Comparison of ENCODE assay signal across 8 cellular contexts in the genomic region with DNA sequence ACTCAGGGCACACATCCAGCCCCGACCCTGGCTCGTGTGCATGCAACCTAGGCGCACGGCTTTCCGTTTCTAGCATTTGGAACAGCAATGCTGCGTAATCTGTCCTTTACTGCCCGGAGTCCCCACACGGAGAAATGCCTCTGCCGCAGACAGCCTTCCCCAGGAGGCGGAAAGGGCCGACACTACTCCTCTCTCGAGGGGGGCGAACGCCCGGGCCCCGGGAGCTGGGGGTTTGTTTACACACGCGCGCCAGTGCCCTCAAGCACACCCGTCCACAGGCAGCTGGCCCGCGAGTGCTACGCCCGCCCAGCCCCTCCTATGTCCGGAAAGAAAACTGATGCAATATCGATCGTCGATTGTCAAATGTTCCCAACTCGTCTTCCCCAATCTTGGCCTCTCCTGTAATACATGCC. TPM values are rescaled to one million over a fixed set of nuclear protein-coding genes. Genes with fewer than 3 reads are reported as not detected.
A peak's percentile ranks its signal among the peaks of the same experiment; 100 is the strongest.
DNase-seq lines count a peak whose midpoint lies in the region; ATAC-seq and TF ChIP-seq lines count a peak whose summit lies in the region.

No MANE protein-coding gene starts in this region.

- peak overlapping the region; percentile 98 for H3K27ac ChIP-seq in HUES6 (ENCODE audit: low read depth, low read length)
- peak overlapping the region; percentile 90 for H3K27ac ChIP-seq in SJSA1
- H3K27ac ChIP-seq in iPS-18a (ENCODE audit: low read length): peak overlapping the region; percentile 84
- H3K27ac ChIP-seq in skeletal muscle tissue (ENCODE audit: low read depth, low read length): peak overlapping the region; percentile 98

- DNase-seq in D341Med (ENCODE audit: low spot score) (peak; percentile 68), SJSA1 (ENCODE audit: low read depth in 1 of 2, low spot score in 2 of 2) (peak in 1 of 2 experiments; percentile 64), astrocyte of the spinal cord (ENCODE audit: low read depth, low spot score) (peak; percentile 64), CD1c-positive myeloid dendritic cell (ENCODE audit: extremely low spot score) (no peak)

- in situ Hi-C loops in astrocyte of the spinal cord (cut with HindIII; ENCODE audit: low sequenced_read_pairs): no loop called here

- H3K36me3 ChIP-seq in HUES6 (ENCODE audit: control insufficient read depth, insufficient read depth, low read length) (peaks cover 50% of the 10 kb centered on the region), SJSA1 (peaks cover 58% of the 10 kb centered on the region), iPS-18a (ENCODE audit: control insufficient read depth, low read depth, low read length) (peaks cover 44% of the 10 kb centered on the region), skeletal muscle tissue (ENCODE audit: control insufficient read depth in 3 of 3, insufficient read depth in 3 of 3, low read length in 3 of 3) (peaks cover 31 to 43% (median 38%) of the 10 kb centered on the region in 3 donors)

- H3K9me3 ChIP-seq in HUES6 (ENCODE audit: control insufficient read depth, insufficient read depth, low read depth, low read length) (no peaks in the 10 kb centered on the region), SJSA1 (replicated peaks) (no peaks in the 10 kb centered on the region), iPS-18a (ENCODE audit: control insufficient read depth, low read depth, low read length) (no peaks in the 10 kb centered on the region), skeletal muscle tissue (ENCODE audit: control insufficient read depth in 3 of 3, low read length in 3 of 3) (no peaks in the 10 kb centered on the region)

- H3K4me3 ChIP-seq in HUES6 (ENCODE audit: low read depth, low read length): peak overlapping the region; percentile 81
- H3K4me3 ChIP-seq in SJSA1: peak overlapping the region; percentile 66
- peak overlapping the region; percentile 79 for H3K4me3 ChIP-seq in astrocyte of the spinal cord (ENCODE audit: low read depth, low read length)
- H3K4me3 ChIP-seq in iPS-18a (ENCODE audit: low read length): peak overlapping the region; percentile 97
- peak overlapping the region; percentile 95 to 99 (median 95) for H3K4me3 ChIP-seq in skeletal muscle tissue (ENCODE audit: low read length in 3 of 3)

- H3K4me1 ChIP-seq in HUES6 (ENCODE audit: control insufficient read depth, insufficient read depth, low read length) (peaks cover 28% of the 10 kb centered on the region), SJSA1 (replicated peaks) (peaks cover 44% of the 10 kb centered on the region), iPS-18a (ENCODE audit: control insufficient read depth, low read depth, low read length) (peaks cover 24% of the 10 kb centered on the region), skeletal muscle tissue (ENCODE audit: control insufficient read depth in 3 of 3, insufficient read depth in 3 of 3, low read length in 3 of 3) (peaks cover 44 to 56% (median 49%) of the 10 kb centered on the region in 3 donors)

- no peak for TF ChIP-seq CTCF in astrocyte of the spinal cord (IDR thresholded peaks at IDR 0.05; ENCODE audit: low read depth, low read length)

- H3K27me3 ChIP-seq in HUES6 (ENCODE audit: control insufficient read depth, insufficient read depth, low read length) (peaks cover 2% of the 10 kb centered on the region; the same call in 1 of the 2 replicates), SJSA1 (replicated peaks) (no peaks in the 10 kb centered on the region), iPS-18a (ENCODE audit: control insufficient read depth, insufficient read depth, low read length) (peaks cover 13% of the 10 kb centered on the region), skeletal muscle tissue (ENCODE audit: control insufficient read depth in 3 of 3, insufficient read depth in 3 of 3, low read length in 3 of 3) (no peaks in the 10 kb centered on the region)

- ATAC-seq in GM21381 (IDR thresholded peaks at IDR 0.05; ENCODE audit: unreplicated experiment): peak; percentile 17

- H3K9ac ChIP-seq in HUES6 (ENCODE audit: low read length) (peak overlapping the region; percentile 100), iPS-18a (ENCODE audit: low read length) (peak overlapping the region; percentile 98), skeletal muscle tissue (ENCODE audit: low read depth in 1 of 3, low read length in 3 of 3) (peak overlapping the region; percentile 82 to 97 (median 94))

RNA-seq across cellular contexts. Expression of gene SLC38A2, which starts 0.8 kb away (rescaled TPM):
- total RNA-seq in SJSA1 (2014; rRNA removed; shearing (Covaris generic)): 188 and 238 TPM in 2 replicates
- total RNA-seq in skeletal muscle tissue: 144 TPM
